ENCODE assay signal across 15 cellular contexts in genomic region chr15:37536967-37537624, GRCh38.
"Had no signal": no experiment of that assay in that cellular context is flagged by ENCODE, and none has a peak within 500 bp of the region (broad histone marks: within the 10 kb centered on the region; RNA-seq: fewer than 3 reads in every experiment).

No MANE protein-coding gene starts in this region.

- H3K9me3 ChIP-seq: psoas muscle, sigmoid colon, suprapubic skin, upper lobe of left lung had no signal

- H3K4me1 ChIP-seq: body of pancreas, left ventricle myocardium inferior, psoas muscle, sigmoid colon, suprapubic skin, upper lobe of left lung had no signal

- FAIRE-seq: keratinocyte had no signal

- H3K4me3 ChIP-seq: body of pancreas, left ventricle myocardium inferior, psoas muscle, sigmoid colon, suprapubic skin, upper lobe of left lung had no signal

- DNase-seq: activated B cell treated with CpG ODN at 0.5 μM for 24 hours; activated CD4-positive, alpha-beta T cell treated with anti-CD3 and anti-CD28 coated beads, Interleukin-2, amount 50 U/mL, for 1 hour; activated naive CD4-positive, alpha-beta T cell treated with anti-CD3 and anti-CD28 coated beads, Interleukin-2, amount 50 U/mL, for 16 hours; activated T-cell treated with anti-CD3 and anti-CD28 coated beads, Interleukin-2, amount 50 U/mL, for 1 hour; body of pancreas; erythroblast; foreskin melanocyte; left ventricle myocardium inferior; psoas muscle; sigmoid colon; stimulated activated CD4-positive, alpha-beta T cell treated with anti-CD3 and anti-CD28 coated beads, Interleukin-12 subunit alpha, Interleukin-12 subunit beta, amount 100 ng/mL, for 4 hours; stimulated activated naive CD4-positive, alpha-beta T cell treated with Interleukin-2 at 50 U/mL for 16 hours; upper lobe of left lung had no signal

- ATAC-seq: body of pancreas, psoas muscle had no signal

- H3K27ac ChIP-seq: body of pancreas, left ventricle myocardium inferior, psoas muscle, sigmoid colon, suprapubic skin, upper lobe of left lung had no signal

- H3K27me3 ChIP-seq: body of pancreas, sigmoid colon, suprapubic skin, upper lobe of left lung had no signal

- H3K36me3 ChIP-seq: left ventricle myocardium inferior, sigmoid colon, suprapubic skin, upper lobe of left lung had no signal
